In genomic region chr16:26983426-26983825, GRCh38 we compare ENCODE assay signal across 30 cellular contexts.
A peak's percentile ranks its signal among the peaks of the same experiment; 100 is the strongest.
DNase-seq lines count a peak whose midpoint lies in the region; ATAC-seq and TF ChIP-seq lines count a peak whose summit lies in the region.
"Had no signal": no experiment of that assay in that cellular context is flagged by ENCODE, and none has a peak within 500 bp of the region (broad histone marks: within the 10 kb centered on the region; RNA-seq: fewer than 3 reads in every experiment).

No MANE protein-coding gene starts in this region.

- no peak overlapping the region for H3K56ac ChIP-seq in H9 (ENCODE audit: insufficient read length, low read depth, low read length)

- peaks cover 6 to 12% of the 10 kb centered on the region in 2 experiments for H3K9me3 Mint-ChIP-seq in H9
- H3K9me3 Mint-ChIP-seq: activated CD4-positive, alpha-beta T cell treated with anti-CD3 and anti-CD28 coated beads, Interleukin-2, amount 10 ng/mL, durations not matched to agents 24 days and 14 days; activated naive CD8-positive, alpha-beta T cell treated with anti-CD3 and anti-CD28 coated beads, Interleukin-2, amount 50 U/mL, for 24 hours; activated T-cell treated with anti-CD3 and anti-CD28 coated beads, Interleukin-2, amount 50 U/mL, for 4 hours; natural killer cell; stimulated activated naive CD8-positive, alpha-beta T cell treated with anti-CD3 and anti-CD28 coated beads, Interleukin-15, Interleukin-2, amounts not matched to agents 100 ng/mL and 50 ng/mL, for 24 hours had no signal

- H3K4me3 Mint-ChIP-seq in H9 = no peak overlapping the region
- H3K4me3 Mint-ChIP-seq: activated CD4-positive, alpha-beta T cell treated with anti-CD3 and anti-CD28 coated beads, Interleukin-2, amount 10 ng/mL, durations not matched to agents 24 days and 14 days; activated naive CD8-positive, alpha-beta T cell treated with anti-CD3 and anti-CD28 coated beads, Interleukin-2, amount 50 U/mL, for 24 hours; activated T-cell treated with anti-CD3 and anti-CD28 coated beads, Interleukin-2, amount 50 U/mL, for 4 hours; brain; natural killer cell; stimulated activated naive CD8-positive, alpha-beta T cell treated with anti-CD3 and anti-CD28 coated beads, Interleukin-15, Interleukin-2, amounts not matched to agents 100 ng/mL and 50 ng/mL, for 24 hours had no signal

- H3K27ac Mint-ChIP-seq in H9 = peak overlapping the region in 2 of 3 experiments; percentile 58 to 68; a peak in 3 of 7 replicates
- H3K27ac Mint-ChIP-seq: activated CD4-positive, alpha-beta T cell treated with anti-CD3 and anti-CD28 coated beads, Interleukin-2, amount 10 ng/mL, durations not matched to agents 24 days and 14 days; activated naive CD8-positive, alpha-beta T cell treated with anti-CD3 and anti-CD28 coated beads, Interleukin-2, amount 50 U/mL, for 24 hours; brain; natural killer cell; stimulated activated naive CD8-positive, alpha-beta T cell treated with anti-CD3 and anti-CD28 coated beads, Interleukin-15, Interleukin-2, amounts not matched to agents 100 ng/mL and 50 ng/mL, for 24 hours had no signal

- H2BK12ac ChIP-seq in H9 (ENCODE audit: insufficient read length, low read depth, low read length) = no peak overlapping the region

- H4K8ac ChIP-seq in H9 (replicated peaks; ENCODE audit: insufficient read length, low read depth, low read length) = no peak overlapping the region

- H3K9me3 ChIP-seq in H9 (ENCODE audit: control insufficient read depth, low read depth, low read length) = peaks cover 8% of the 10 kb centered on the region
- H3K9me3 ChIP-seq in ascending aorta = no peaks in the 10 kb centered on the region
- H3K9me3 ChIP-seq in upper lobe of left lung = no peaks in the 10 kb centered on the region
- H3K9me3 ChIP-seq: BLaER1, Caco-2, gastroesophageal sphincter, thoracic aorta, vagina had no signal

- H3K27ac ChIP-seq in H9 (ENCODE audit: insufficient read length, low read depth, low read length) (no peak overlapping the region), ascending aorta (no peak overlapping the region), upper lobe of left lung (no peak overlapping the region)
- H3K27ac ChIP-seq: BLaER1, gastroesophageal sphincter, thoracic aorta, vagina, WERI-Rb-1 had no signal

- H2BK20ac ChIP-seq in H9 (ENCODE audit: low read depth, low read length, poor library complexity, severe bottlenecking) = no peak overlapping the region

- no peak overlapping the region for H2AFZ ChIP-seq in H9 (ENCODE audit: low read length)

- no peak overlapping the region for H4K5ac ChIP-seq in H9 (ENCODE audit: insufficient read length, low read depth, low read length)

- WGBS in H9 (ENCODE audit: extremely low coverage, insufficient read length, low lambda C conversion rate) = no CpG with 5 or more reads among the region's 2 CpGs
- WGBS in upper lobe of left lung, 2 donors = 79 to 88% methylated on average over 2 of the region's 2 CpGs

- DNase-seq in AG08396 (ENCODE audit: low spot score) (peak; percentile 29), H9 (no peak), choroid plexus epithelial cell (ENCODE audit: low read depth) (peak; percentile 38), iris pigment epithelial cell (ENCODE audit: low read depth) (peak; percentile 43), ascending aorta (ENCODE audit: low spot score in 2 of 2) (no peak), HEK293T (ENCODE audit: extremely low spot score) (no peak), upper lobe of left lung (no peak)
- DNase-seq: activated CD4-positive, alpha-beta T cell treated with anti-CD3 and anti-CD28 coated beads, Interleukin-2, amount 10 ng/mL, durations not matched to agents 24 days and 14 days; activated gamma-delta T cell treated with Interleukin-2 at 50 U/mL for 16 hours; activated naive CD8-positive, alpha-beta T cell treated with anti-CD3 and anti-CD28 coated beads, Interleukin-2, amount 50 U/mL, for 24 hours; activated T-cell treated with anti-CD3 and anti-CD28 coated beads, Interleukin-2, amount 50 U/mL, for 4 hours; Caco-2; DMS79 treated with DMSO at 0.1 percent for 48 hours; effector memory CD4-positive, alpha-beta T cell; natural killer cell; NCI-H1092; NCI-H1694 treated with DMSO at 0.1 percent for 48 hours; NCI-H2171 treated with DMSO at 0.1 percent for 48 hours; NCI-H524 treated with DMSO at 0.1 percent for 48 hours; occipital lobe; SHP77 treated with DMSO at 0.1 percent for 48 hours; WERI-Rb-1 had no signal

- ATAC-seq in upper lobe of left lung (ENCODE audit: low FRiP score in 2 of 2) (no peak), HG03045 (IDR thresholded peaks at IDR 0.05; ENCODE audit: unreplicated experiment) (no peak)
- ATAC-seq: activated naive CD8-positive, alpha-beta T cell treated with anti-CD3 and anti-CD28 coated beads, Interleukin-2, amount 50 U/mL, for 24 hours; activated T-cell treated with anti-CD3 and anti-CD28 coated beads, Interleukin-2, amount 50 U/mL, for 4 hours; gastroesophageal sphincter; natural killer cell; Panc1 had no signal

- intact Hi-C loops in ascending aorta (cut with DNase I) = no loop called here

- no peaks in the 10 kb centered on the region for H4K20me1 ChIP-seq in H9 (ENCODE audit: control insufficient read depth, insufficient read depth, insufficient read length)
- H4K20me1 ChIP-seq: BLaER1 had no signal

- H3K4me3 ChIP-seq in choroid plexus epithelial cell (ENCODE audit: low read depth, low read length) = no peak overlapping the region
- H3K4me3 ChIP-seq in ascending aorta = no peak overlapping the region
- no peak overlapping the region for H3K4me3 ChIP-seq in upper lobe of left lung
- H3K4me3 ChIP-seq: BLaER1, gastroesophageal sphincter, thoracic aorta, vagina had no signal

- no peak overlapping the region for H3K18ac ChIP-seq in H9 (ENCODE audit: insufficient read length, low read depth, low read length)

- H3K36me3 ChIP-seq in ascending aorta = no peaks in the 10 kb centered on the region
- no peaks in the 10 kb centered on the region for H3K36me3 ChIP-seq in upper lobe of left lung
- H3K36me3 ChIP-seq: BLaER1, gastroesophageal sphincter, thoracic aorta, vagina, WERI-Rb-1 had no signal

- CTCF ChIA-PET in HEK293T (lab: Yijun Ruan, JAX) = no interaction called here

- H3K4me1 ChIP-seq in H9 (ENCODE audit: insufficient read depth, low read length) (peaks cover 9% of the 10 kb centered on the region; the same call in 1 of the 2 replicates), ascending aorta (no peaks in the 10 kb centered on the region), upper lobe of left lung (no peaks in the 10 kb centered on the region)
- H3K4me1 ChIP-seq: BLaER1, Caco-2, gastroesophageal sphincter, vagina had no signal

- H3K23ac ChIP-seq in H9 (ENCODE audit: insufficient read length, low read depth, low read length) = no peak overlapping the region

- no peak overlapping the region for H3K9ac ChIP-seq in H9 (ENCODE audit: extremely low read depth, insufficient read length, low read length)
- H3K9ac ChIP-seq: BLaER1 had no signal

- no peak overlapping the region for H2AK5ac ChIP-seq in H9 (ENCODE audit: insufficient read length, low read length)

- no peak overlapping the region for H3K14ac ChIP-seq in H9 (ENCODE audit: insufficient read depth, low read length)

- no peaks in the 10 kb centered on the region for H3K79me1 ChIP-seq in H9 (ENCODE audit: insufficient read depth, low read depth, low read length, poor library complexity, severe bottlenecking)

- TF ChIP-seq POLR2A in upper lobe of left lung (IDR thresholded peaks at IDR 0.05) = no peak

- no peaks in the 10 kb centered on the region for H3K79me2 ChIP-seq in H9 (ENCODE audit: insufficient read depth, low read length)

- no peak overlapping the region for H2BK5ac ChIP-seq in H9 (ENCODE audit: insufficient read length, low read length)

- peaks cover 4 to 10% (median 8%) of the 10 kb centered on the region in 3 experiments for H3K36me3 Mint-ChIP-seq in H9 (ENCODE audit: insufficient read depth in 1 of 3, low read depth in 3 of 3)
- H3K36me3 Mint-ChIP-seq: brain, natural killer cell had no signal

- H3K4me2 ChIP-seq in H9 (ENCODE audit: insufficient read depth, insufficient read length, low read length) = no peak overlapping the region
- H3K4me2 ChIP-seq: BLaER1 had no signal

- H3K4ac ChIP-seq in H9 (ENCODE audit: low read depth, low read length) = no peak overlapping the region

- no peak for TF ChIP-seq EP300 in upper lobe of left lung (IDR thresholded peaks at IDR 0.05)

- no peaks in the 10 kb centered on the region for H3K23me2 ChIP-seq in H9 (ENCODE audit: insufficient read length, low read depth, low read length, poor library complexity, severe bottlenecking)

- H3K27me3 ChIP-seq in H9 (ENCODE audit: insufficient read depth, low read length) (no peaks in the 10 kb centered on the region), ascending aorta (no peaks in the 10 kb centered on the region), upper lobe of left lung (no peaks in the 10 kb centered on the region)
- H3K27me3 ChIP-seq: BLaER1, vagina had no signal

- no peak overlapping the region for H4K91ac ChIP-seq in H9 (ENCODE audit: insufficient read length, low read depth, low read length)

- TF ChIP-seq CTCF in H9 (conservative IDR thresholded peaks at IDR 0.05) (no peak), choroid plexus epithelial cell (conservative IDR thresholded peaks at IDR 0.05; ENCODE audit: low read depth, low read length) (no peak), ascending aorta (IDR thresholded peaks at IDR 0.05) (no peak), upper lobe of left lung (IDR thresholded peaks at IDR 0.05) (no peak)

- no peak overlapping the region for H2BK15ac ChIP-seq in H9 (ENCODE audit: low read depth, low read length)

- no peak overlapping the region for H3T11ph ChIP-seq in H9 (ENCODE audit: low read length)

- peaks cover 45 to 47% of the 10 kb centered on the region in 2 experiments for H3K4me1 Mint-ChIP-seq in H9
- H3K4me1 Mint-ChIP-seq: activated CD4-positive, alpha-beta T cell treated with anti-CD3 and anti-CD28 coated beads, Interleukin-2, amount 10 ng/mL, durations not matched to agents 24 days and 14 days; activated naive CD8-positive, alpha-beta T cell treated with anti-CD3 and anti-CD28 coated beads, Interleukin-2, amount 50 U/mL, for 24 hours; natural killer cell had no signal

- H2BK120ac ChIP-seq in H9 (ENCODE audit: low read depth, low read length, poor library complexity, severe bottlenecking) = no peak overlapping the region

- H3K27me3 Mint-ChIP-seq in H9 (ENCODE audit: low read depth) = no peaks in the 10 kb centered on the region; the same call in 1 of the 2 replicates
- H3K27me3 Mint-ChIP-seq: brain had no signal

- POLR2A ChIA-PET in HEK293T (lab: Yijun Ruan, JAX) = no interaction called here

TF ChIP-seq in HEK293T, 16 proteins besides CTCF, POLR2A, EP300 and RAD21 (continues in another document):
- TF ChIP-seq BHLHE40 (IDR thresholded peaks at IDR 0.05; ENCODE audit: borderline replicate concordance) (no peak), CTBP1 (IDR thresholded peaks at IDR 0.05; ENCODE audit: borderline replicate concordance) (no peak), FOXM1 (IDR thresholded peaks at IDR 0.05; ENCODE audit: borderline replicate concordance) (no peak), FOXA1 (IDR thresholded peaks at IDR 0.05) (no peak), SP1 (IDR thresholded peaks at IDR 0.05) (no peak)

Comparison
In these comparisons a context has a peak if more than half of its experiments do, and no peak if none do; other contexts are left out.
1. DNase-seq: peak in AG08396 (single experiment), choroid plexus epithelial cell (single experiment) and iris pigment epithelial cell (single experiment); none in H9 (single experiment), ascending aorta (0 of 2), HEK293T (single experiment) and upper lobe of left lung (0 of 2).